In genomic region chr7:2802504-2803341, GRCh38 we compare ENCODE assay signal across 1 cellular context.
TF ChIP-seq lines count a peak whose summit lies in the region.

No MANE protein-coding gene starts in this region.

TF ChIP-seq in HepG2, 621 proteins besides CTCF, POLR2A, EP300 and RAD21 (continued from another document and continues in another):
- TF ChIP-seq HIC2 (CRISPR knock-in tag; IDR thresholded peaks at IDR 0.05; ENCODE audit: low read depth) = no peak
- no peak for TF ChIP-seq ZNF556 (CRISPR knock-in tag; IDR thresholded peaks at IDR 0.05; ENCODE audit: borderline replicate concordance)
- TF ChIP-seq MBNL3 (CRISPR knock-in tag; conservative IDR thresholded peaks at IDR 0.05) = no peak
- TF ChIP-seq MAFF (IDR thresholded peaks at IDR 0.05; ENCODE audit: low read depth, low read length) = 0 out of 2 replicates have a peak, but pooled peaks have one; percentile 19
- no peak for TF ChIP-seq ZBTB10 (CRISPR knock-in tag; IDR thresholded peaks at IDR 0.05; ENCODE audit: borderline replicate concordance)
- TF ChIP-seq ZNF3 (CRISPR knock-in tag; IDR thresholded peaks at IDR 0.05) = no peak; the same call in 1 of the 2 replicates
- TF ChIP-seq ZNF687 (CRISPR knock-in tag; IDR thresholded peaks at IDR 0.05) = peak; percentile 85
- TF ChIP-seq ZFP82 (CRISPR knock-in tag; IDR thresholded peaks at IDR 0.05; ENCODE audit: borderline replicate concordance) = peak; percentile 40; the same call in 1 of the 2 replicates
- TF ChIP-seq ZBTB49 (CRISPR knock-in tag; IDR thresholded peaks at IDR 0.05; ENCODE audit: borderline replicate concordance) = no peak
- TF ChIP-seq HNRNPL (IDR thresholded peaks at IDR 0.05; ENCODE audit: low read depth, low read length) = no peak
- TF ChIP-seq TEAD2 (CRISPR knock-in tag; IDR thresholded peaks at IDR 0.05) = no peak
- TF ChIP-seq HDAC2 (CRISPR knock-in tag; IDR thresholded peaks at IDR 0.05) = peak; percentile 83
- TF ChIP-seq TEAD3 (CRISPR knock-in tag; optimal IDR thresholded peaks at IDR 0.05; ENCODE audit: borderline replicate concordance) = no peak
- peak; percentile 87; the same call in 1 of the 2 replicates for TF ChIP-seq FOXJ3 (CRISPR knock-in tag; IDR thresholded peaks at IDR 0.05; ENCODE audit: borderline replicate concordance)
- TF ChIP-seq ZFP90 (CRISPR knock-in tag; IDR thresholded peaks at IDR 0.05; ENCODE audit: borderline replicate concordance) = no peak
- TF ChIP-seq EHMT2 (IDR thresholded peaks at IDR 0.05; ENCODE audit: borderline replicate concordance, low read depth, low read length) = no peak
- TF ChIP-seq SNAPC4 (CRISPR knock-in tag; IDR thresholded peaks at IDR 0.05) = no peak
- TF ChIP-seq FOXO4 (CRISPR knock-in tag; conservative IDR thresholded peaks at IDR 0.05) = no peak
- TF ChIP-seq THAP7 (CRISPR knock-in tag; IDR thresholded peaks at IDR 0.05) = no peak
- TF ChIP-seq CREBL2 (CRISPR knock-in tag; IDR thresholded peaks at IDR 0.05; ENCODE audit: borderline replicate concordance) = no peak
- TF ChIP-seq NBN (conservative IDR thresholded peaks at IDR 0.05) = no peak
- no peak for TF ChIP-seq GRHL1 (CRISPR knock-in tag; conservative IDR thresholded peaks at IDR 0.05)
- peak; percentile 40; the same call in 1 of the 2 replicates for TF ChIP-seq HIVEP1 (CRISPR knock-in tag; IDR thresholded peaks at IDR 0.05)
- 0 out of 2 replicates have a peak, but pooled peaks have one; percentile 5 for TF ChIP-seq ZNF558 (CRISPR knock-in tag; IDR thresholded peaks at IDR 0.05; ENCODE audit: borderline replicate concordance)
- TF ChIP-seq ZNF7 (CRISPR knock-in tag; IDR thresholded peaks at IDR 0.05) = no peak
- peak; percentile 92 for TF ChIP-seq ISL2 (CRISPR knock-in tag; IDR thresholded peaks at IDR 0.05)
- TF ChIP-seq ZMAT5 (CRISPR knock-in tag; IDR thresholded peaks at IDR 0.05; ENCODE audit: borderline replicate concordance, low read depth) = no peak
- TF ChIP-seq RARA (CRISPR knock-in tag; IDR thresholded peaks at IDR 0.05) = peak; percentile 72
- no peak for TF ChIP-seq ZNF234 (CRISPR knock-in tag; conservative IDR thresholded peaks at IDR 0.05)
- no peak for TF ChIP-seq XBP1 (CRISPR knock-in tag; IDR thresholded peaks at IDR 0.05)
- no peak for TF ChIP-seq NFE2L1 (CRISPR knock-in tag; IDR thresholded peaks at IDR 0.05; ENCODE audit: borderline replicate concordance)
- TF ChIP-seq POLR2AphosphoS5 (IDR thresholded peaks at IDR 0.05; ENCODE audit: low read depth, low read length) = peak; percentile 70
- peak; percentile 10; the same call in 1 of the 2 replicates for TF ChIP-seq ZNF263 (CRISPR knock-in tag; IDR thresholded peaks at IDR 0.05)
- TF ChIP-seq SAP130 (CRISPR knock-in tag; IDR thresholded peaks at IDR 0.05; ENCODE audit: low read depth) = peak; percentile 78
- TF ChIP-seq ZNF446 (CRISPR knock-in tag; IDR thresholded peaks at IDR 0.05) = no peak
- TF ChIP-seq PHF5A (CRISPR knock-in tag; IDR thresholded peaks at IDR 0.05; ENCODE audit: low read depth, unreplicated experiment) = no peak
